1 cellular context compared by ENCODE assay signal in genomic region chr4:184440593-184441358, GRCh38.
TF ChIP-seq lines count a peak whose summit lies in the region.

No MANE protein-coding gene starts in this region.

TF ChIP-seq in K562, 482 proteins besides CTCF, POLR2A, EP300 and RAD21:
- TF ChIP-seq CBFA2T3 (IDR thresholded peaks at IDR 0.05) (no peak), FOXP1 (CRISPR knock-in tag; IDR thresholded peaks at IDR 0.05) (no peak), ZNF316 (IDR thresholded peaks at IDR 0.05) (no peak), KHSRP (IDR thresholded peaks at IDR 0.05) (no peak), NFRKB (IDR thresholded peaks at IDR 0.05; ENCODE audit: low read depth) (no peak)
